Comparison of ENCODE assay signal across 10 cellular contexts in the genomic region with DNA sequence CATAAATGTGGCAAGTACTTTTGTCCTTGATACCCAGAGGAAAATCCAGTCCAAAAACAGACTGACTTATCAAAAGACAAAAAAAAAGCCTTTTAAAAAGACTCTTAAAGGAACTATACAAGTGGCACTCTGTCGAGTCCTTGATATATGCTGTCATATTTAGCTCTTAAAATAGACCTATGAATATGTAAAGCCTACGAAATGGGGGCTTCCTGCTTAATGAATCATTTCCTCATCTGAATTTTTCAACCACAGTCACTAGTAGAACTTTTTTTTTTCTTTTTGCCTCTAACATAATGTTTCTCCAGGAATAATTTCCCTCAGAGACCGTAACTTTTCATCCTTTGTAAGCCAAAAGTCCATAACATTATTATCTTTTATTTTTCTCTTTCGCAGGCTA.
DNase-seq lines count a peak whose midpoint lies in the region; ATAC-seq and TF ChIP-seq lines count a peak whose summit lies in the region.
"Had no signal": no experiment of that assay in that cellular context is flagged by ENCODE, and none has a peak within 500 bp of the region (broad histone marks: within the 10 kb centered on the region; RNA-seq: fewer than 3 reads in every experiment).

No MANE protein-coding gene starts in this region.

- ATAC-seq in HG03354 (IDR thresholded peaks at IDR 0.05; ENCODE audit: poor library complexity, severe bottlenecking, unreplicated experiment) (peak; percentile 72), SK-N-SH treated with all-trans-retinoic acid at 6 μM for 48 hours (peak; percentile 31; the same call in 1 of the 3 replicates), HG03521 (IDR thresholded peaks at IDR 0.05; ENCODE audit: unreplicated experiment) (no peak), GM21367 (IDR thresholded peaks at IDR 0.05; ENCODE audit: unreplicated experiment) (no peak)

- in situ Hi-C loops in GM13976 (cut with MboI; ENCODE audit: low sequenced_read_pairs, unreplicated experiment), result no loop called here

- DNase-seq in GM13976 (ENCODE audit: low spot score), result peak; percentile 26
- DNase-seq in lung microvascular endothelial cell (ENCODE audit: low read depth in 2 of 2), result peak; percentile 75 to 88
- no peak for DNase-seq in stimulated activated CD4-positive, alpha-beta T cell treated with anti-CD3 and anti-CD28 coated beads, Interleukin-2, amount 100 ng/mL, for 24 hours
- no peak for DNase-seq in NCI-H446 (lab: John Stamatoyannopoulos, UW)
- DNase-seq: NCI-H1436, ovary had no signal

- TF ChIP-seq CTCF in GM13976 (IDR thresholded peaks at IDR 0.05; ENCODE audit: borderline replicate concordance, control extremely low read depth, extremely low read depth, insufficient read depth, missing control alignments), result no peak

TF ChIP-seq in SK-N-SH treated with all-trans-retinoic acid at 6 μM for 48 hours, 23 proteins besides CTCF, POLR2A, EP300 and RAD21:
- no peak for TF ChIP-seq TCF4 (CRISPR knock-in tag; IDR thresholded peaks at IDR 0.05; ENCODE audit: borderline replicate concordance)
- TF ChIP-seq, protein P1, sequence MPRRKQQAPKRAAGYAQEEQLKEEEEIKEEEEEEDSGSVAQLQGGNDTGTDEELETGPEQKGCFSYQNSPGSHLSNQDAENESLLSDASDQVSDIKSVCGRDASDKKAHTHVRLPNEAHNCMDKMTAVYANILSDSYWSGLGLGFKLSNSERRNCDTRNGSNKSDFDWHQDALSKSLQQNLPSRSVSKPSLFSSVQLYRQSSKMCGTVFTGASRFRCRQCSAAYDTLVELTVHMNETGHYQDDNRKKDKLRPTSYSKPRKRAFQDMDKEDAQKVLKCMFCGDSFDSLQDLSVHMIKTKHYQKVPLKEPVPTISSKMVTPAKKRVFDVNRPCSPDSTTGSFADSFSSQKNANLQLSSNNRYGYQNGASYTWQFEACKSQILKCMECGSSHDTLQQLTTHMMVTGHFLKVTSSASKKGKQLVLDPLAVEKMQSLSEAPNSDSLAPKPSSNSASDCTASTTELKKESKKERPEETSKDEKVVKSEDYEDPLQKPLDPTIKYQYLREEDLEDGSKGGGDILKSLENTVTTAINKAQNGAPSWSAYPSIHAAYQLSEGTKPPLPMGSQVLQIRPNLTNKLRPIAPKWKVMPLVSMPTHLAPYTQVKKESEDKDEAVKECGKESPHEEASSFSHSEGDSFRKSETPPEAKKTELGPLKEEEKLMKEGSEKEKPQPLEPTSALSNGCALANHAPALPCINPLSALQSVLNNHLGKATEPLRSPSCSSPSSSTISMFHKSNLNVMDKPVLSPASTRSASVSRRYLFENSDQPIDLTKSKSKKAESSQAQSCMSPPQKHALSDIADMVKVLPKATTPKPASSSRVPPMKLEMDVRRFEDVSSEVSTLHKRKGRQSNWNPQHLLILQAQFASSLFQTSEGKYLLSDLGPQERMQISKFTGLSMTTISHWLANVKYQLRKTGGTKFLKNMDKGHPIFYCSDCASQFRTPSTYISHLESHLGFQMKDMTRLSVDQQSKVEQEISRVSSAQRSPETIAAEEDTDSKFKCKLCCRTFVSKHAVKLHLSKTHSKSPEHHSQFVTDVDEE (CRISPR knock-in tag; IDR thresholded peaks at IDR 0.05), result no peak
- TF ChIP-seq ZFP3 (CRISPR knock-in tag; IDR thresholded peaks at IDR 0.05), result no peak
- TF ChIP-seq, protein P2, sequence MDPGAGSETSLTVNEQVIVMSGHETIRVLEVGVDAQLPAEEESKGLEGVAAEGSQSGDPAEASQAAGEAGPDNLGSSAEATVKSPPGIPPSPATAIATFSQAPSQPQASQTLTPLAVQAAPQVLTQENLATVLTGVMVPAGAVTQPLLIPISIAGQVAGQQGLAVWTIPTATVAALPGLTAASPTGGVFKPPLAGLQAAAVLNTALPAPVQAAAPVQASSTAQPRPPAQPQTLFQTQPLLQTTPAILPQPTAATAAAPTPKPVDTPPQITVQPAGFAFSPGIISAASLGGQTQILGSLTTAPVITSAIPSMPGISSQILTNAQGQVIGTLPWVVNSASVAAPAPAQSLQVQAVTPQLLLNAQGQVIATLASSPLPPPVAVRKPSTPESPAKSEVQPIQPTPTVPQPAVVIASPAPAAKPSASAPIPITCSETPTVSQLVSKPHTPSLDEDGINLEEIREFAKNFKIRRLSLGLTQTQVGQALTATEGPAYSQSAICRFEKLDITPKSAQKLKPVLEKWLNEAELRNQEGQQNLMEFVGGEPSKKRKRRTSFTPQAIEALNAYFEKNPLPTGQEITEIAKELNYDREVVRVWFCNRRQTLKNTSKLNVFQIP (CRISPR knock-in tag; IDR thresholded peaks at IDR 0.05; ENCODE audit: borderline replicate concordance, low read depth), result no peak
- TF ChIP-seq BACH2 (CRISPR knock-in tag; IDR thresholded peaks at IDR 0.05; ENCODE audit: borderline replicate concordance), result no peak

Comparison
In these comparisons a context has a peak if more than half of its experiments do, and no peak if none do; other contexts are left out.
1. DNase-seq: peak in GM13976 (single experiment) and lung microvascular endothelial cell (2 of 2); none in stimulated activated CD4-positive, alpha-beta T cell treated with anti-CD3 and anti-CD28 coated beads, Interleukin-2, amount 100 ng/mL, for 24 hours (0 of 2) and NCI-H446 (0 of 2).
2. ATAC-seq: peak in HG03354 (single experiment) and SK-N-SH treated with all-trans-retinoic acid at 6 μM for 48 hours (single experiment); none in HG03521 (single experiment) and GM21367 (single experiment).